Comparison of ENCODE assay signal across 8 cellular contexts in genomic region chr16:57341441-57342303, GRCh38. TPM values are rescaled to one million over a fixed set of nuclear protein-coding genes. Genes with fewer than 3 reads are reported as not detected.
DNase-seq lines count a peak whose midpoint lies in the region; ATAC-seq and TF ChIP-seq lines count a peak whose summit lies in the region.

No MANE protein-coding gene starts in this region.

- no peaks in the 10 kb centered on the region for H3K4me1 ChIP-seq in A673 (ENCODE audit: insufficient read depth, low read length, poor library complexity, severe bottlenecking)

- intact Hi-C loops in A673 (cut with micrococcal nuclease; ENCODE audit: unreplicated experiment) = no loop called here

- no peak for TF ChIP-seq CTCF in A673 (conservative IDR thresholded peaks at IDR 0.05; ENCODE audit: low read depth, low read length)

- POLR2A ChIA-PET in A673 (lab: Charles Lee; ENCODE audit: low non-redundant PET) = no interaction called here

- CTCF ChIA-PET in A673 (lab: Charles Lee) = no interaction called here

- H3K27me3 ChIP-seq in A673 (replicated peaks; ENCODE audit: insufficient read depth, low read depth, low read length, poor library complexity) = peaks cover 1% of the 10 kb centered on the region

- no TSS peak for BruUV-seq in A673 (replicated peaks; lab: Mats Ljungman, UMichigan)

- ATAC-seq in GM18520 (IDR thresholded peaks at IDR 0.05; ENCODE audit: unreplicated experiment) = no peak
- ATAC-seq in stimulated activated naive CD8-positive, alpha-beta T cell treated with anti-CD3 and anti-CD28 coated beads, Interleukin-15, Interleukin-2, amounts not matched to agents 100 U/mL and 50 U/mL, for 24 hours = no peak

- H3K9me3 ChIP-seq in A673 (ENCODE audit: low read depth, low read length, poor library complexity, severe bottlenecking) = peaks cover 7% of the 10 kb centered on the region

- H3K36me3 ChIP-seq in A673 (ENCODE audit: insufficient read depth, low read length, poor library complexity, severe bottlenecking) = no peaks in the 10 kb centered on the region

- no peak overlapping the region for H3K27ac ChIP-seq in A673 (ENCODE audit: low read depth, low read length, poor library complexity, severe bottlenecking)

- DNase-seq in A673 (ENCODE audit: low spot score) = peak; percentile 41
- DNase-seq in H4 (ENCODE audit: low spot score) = peak; percentile 95
- DNase-seq in T1000 (lab: John Stamatoyannopoulos, UW) = peak; percentile 9
- peak; percentile 32 for DNase-seq in iPS-NIHi11 (ENCODE audit: low spot score)
- DNase-seq in stimulated activated naive CD8-positive, alpha-beta T cell treated with anti-CD3 and anti-CD28 coated beads, Interleukin-15, Interleukin-2, amounts not matched to agents 100 U/mL and 50 U/mL, for 24 hours = no peak
- DNase-seq in activated CD4-positive, alpha-beta T cell treated with anti-CD3 and anti-CD28 coated beads for 48 hours = no peak
- no peak for DNase-seq in GDM1 (lab: John Stamatoyannopoulos, UW)

- no peak overlapping the region for H3K4me3 ChIP-seq in A673 (ENCODE audit: low read depth, low read length, poor library complexity, severe bottlenecking)

RNA-seq across cellular contexts. Expression of gene CCL22, which starts 16.9 kb away (rescaled TPM):
- total RNA-seq in A673 (2021) = not detected in 2 replicates
- not detected in 2 replicates for total RNA-seq in H4 (2014; rRNA removed; shearing (Covaris generic))

RNA-seq across cellular contexts. Expression of gene CX3CL1, which starts 30.6 kb away (rescaled TPM):
- 0.15 TPM in 1 of 2 replicates, not detected in the other for total RNA-seq in A673 (2021)
- 0.70 and 0.85 TPM in 2 replicates for total RNA-seq in H4 (2014; rRNA removed; shearing (Covaris generic))

RNA-seq across cellular contexts. Expression of gene PLLP, which starts 57.2 kb away (rescaled TPM):
- total RNA-seq in A673 (2021) = 1.1 and 1.5 TPM in 2 replicates
- 0.17 TPM in 1 of 2 replicates, not detected in the other for total RNA-seq in H4 (2014; rRNA removed; shearing (Covaris generic))

Comparison
In these comparisons a context has a peak if more than half of its experiments do, and no peak if none do; other contexts are left out.
1. DNase-seq: peak in A673 (single experiment), H4 (single experiment), T1000 (single experiment) and iPS-NIHi11 (single experiment); none in stimulated activated naive CD8-positive, alpha-beta T cell treated with anti-CD3 and anti-CD28 coated beads, Interleukin-15, Interleukin-2, amounts not matched to agents 100 U/mL and 50 U/mL, for 24 hours (single experiment), activated CD4-positive, alpha-beta T cell treated with anti-CD3 and anti-CD28 coated beads for 48 hours (single experiment) and GDM1 (single experiment).